ENCODE assay signal across 13 cellular contexts in the genomic region with DNA sequence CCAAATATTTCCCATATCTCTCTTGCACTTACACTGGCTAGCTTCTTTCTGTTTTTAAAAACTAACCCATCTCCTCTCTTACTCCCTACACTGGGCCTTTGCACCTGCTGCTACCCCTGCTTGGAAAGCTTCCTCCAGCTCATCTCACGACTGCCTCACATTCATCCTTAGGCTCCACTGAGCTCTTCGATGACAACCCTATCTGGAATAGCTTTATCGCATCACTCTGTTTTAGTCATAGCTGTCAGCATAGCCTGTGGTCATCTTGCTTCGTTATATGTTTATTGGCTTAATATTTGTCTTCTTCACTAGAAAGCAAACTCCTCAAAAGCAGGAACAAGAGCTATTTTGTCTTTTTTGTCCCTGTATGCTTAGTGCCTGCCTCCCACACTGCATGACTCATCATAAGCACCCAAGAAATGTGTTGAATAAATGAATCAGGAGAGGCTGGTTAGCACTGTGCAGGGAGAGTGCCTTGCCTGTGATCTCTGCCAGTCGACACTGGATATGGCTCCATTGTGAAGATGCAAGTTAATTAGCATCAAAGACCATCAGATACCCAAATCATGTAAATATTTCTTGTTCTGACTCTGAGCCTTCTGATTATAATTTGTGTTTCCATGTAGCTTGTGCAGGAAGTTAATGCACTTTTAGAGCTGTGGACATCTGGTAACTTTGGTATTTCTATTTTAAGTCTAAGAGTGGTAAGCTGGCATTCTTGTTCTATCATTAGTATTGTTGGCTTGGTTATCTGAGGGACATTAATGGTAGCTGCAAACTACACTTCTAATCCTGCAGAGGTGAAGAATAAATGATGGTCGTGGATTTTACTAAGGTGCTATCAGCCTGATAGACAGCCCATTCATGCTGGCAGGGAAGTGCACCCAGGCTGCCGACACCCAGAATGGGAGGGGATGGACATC. TPM values are rescaled to one million over a fixed set of nuclear protein-coding genes. Genes with fewer than 3 reads are reported as not detected.
DNase-seq lines count a peak whose midpoint lies in the region; ATAC-seq and TF ChIP-seq lines count a peak whose summit lies in the region.
"Had no signal": no experiment of that assay in that cellular context is flagged by ENCODE, and none has a peak within 500 bp of the region (broad histone marks: within the 10 kb centered on the region; RNA-seq: fewer than 3 reads in every experiment).

No MANE protein-coding gene starts in this region.

- no peaks in the 10 kb centered on the region for H3K36me3 ChIP-seq in osteoblast (ENCODE audit: insufficient read depth, low read length)
- H3K36me3 ChIP-seq: BLaER1 treated with 17β-estradiol and CSF1 and Interleukin-3, amounts not matched to agents 10 nM and 100 nM had no signal

- peak; percentile 7 for DNase-seq in stimulated activated CD4-positive, alpha-beta T cell treated with anti-CD3 and anti-CD28 coated beads, Interleukin-15, amount 100 ng/mL, for 24 hours
- DNase-seq in stimulated activated CD4-positive, alpha-beta T cell treated with anti-CD3 and anti-CD28 coated beads, Interleukin-12 subunit alpha, Interleukin-12 subunit beta, amount 100 ng/mL, for 4 hours: no peak
- DNase-seq in RKO (ENCODE audit: low spot score) (peak; percentile 51), foreskin fibroblast (peak; percentile 7 to 42), osteoblast (ENCODE audit: insufficient read length, low spot score, missing footprints) (no peak), NCI-H146 treated with DMSO at 0.1 percent for 48 hours (lab: John Stamatoyannopoulos, UW; ENCODE audit: unreplicated experiment) (no peak), NCI-H2171 (lab: John Stamatoyannopoulos, UW) (no peak)
- DNase-seq: activated CD4-positive, alpha-beta T cell treated with anti-CD3 and anti-CD28 coated beads, Interleukin-2, amount 10 ng/mL, durations not matched to agents 7 days and 5 days; dermis blood vessel endothelial cell; NCI-H187 had no signal

- ATAC-seq in HG02623 (IDR thresholded peaks at IDR 0.05; ENCODE audit: unreplicated experiment): no peak

- no peaks in the 10 kb centered on the region for H3K79me2 ChIP-seq in osteoblast (ENCODE audit: insufficient read depth, low read length)

- H3K4me1 ChIP-seq in osteoblast (ENCODE audit: insufficient read depth, low read length): no peaks in the 10 kb centered on the region

- TF ChIP-seq CTCF in foreskin fibroblast (IDR thresholded peaks at IDR 0.05; ENCODE audit: low read depth, low read length): no peak
- no peak for TF ChIP-seq CTCF in osteoblast (IDR thresholded peaks at IDR 0.05; ENCODE audit: extremely low read depth, low read depth, low read length)

- H4K20me1 ChIP-seq in osteoblast (ENCODE audit: insufficient read depth, low read length): no peaks in the 10 kb centered on the region
- H4K20me1 ChIP-seq: BLaER1 treated with 17β-estradiol and CSF1 and Interleukin-3, amounts not matched to agents 10 nM and 100 nM had no signal

- H3K9me3 ChIP-seq in osteoblast (ENCODE audit: low read depth, low read length): no peaks in the 10 kb centered on the region
- H3K9me3 ChIP-seq: BLaER1 treated with 17β-estradiol and CSF1 and Interleukin-3, amounts not matched to agents 10 nM and 100 nM had no signal

- no peak overlapping the region for H3K27ac ChIP-seq in osteoblast (ENCODE audit: low read depth, low read length)
- H3K27ac ChIP-seq: BLaER1 treated with 17β-estradiol and CSF1 and Interleukin-3, amounts not matched to agents 10 nM and 100 nM had no signal

- H3K4me3 ChIP-seq in foreskin fibroblast (ENCODE audit: low read depth in 1 of 2, low read length in 2 of 2) (no peak overlapping the region), osteoblast (ENCODE audit: insufficient read depth, low read length) (no peak overlapping the region)
- H3K4me3 ChIP-seq: BLaER1 treated with 17β-estradiol and CSF1 and Interleukin-3, amounts not matched to agents 10 nM and 100 nM had no signal

- no peak overlapping the region for H2AFZ ChIP-seq in osteoblast (ENCODE audit: low read length)

- peaks cover 3% of the 10 kb centered on the region for H3K27me3 ChIP-seq in osteoblast (ENCODE audit: insufficient read depth, low read length)
- H3K27me3 ChIP-seq: BLaER1 treated with 17β-estradiol and CSF1 and Interleukin-3, amounts not matched to agents 10 nM and 100 nM had no signal

- no peak overlapping the region for H3K4me2 ChIP-seq in osteoblast (ENCODE audit: insufficient read depth, low read length)

RNA-seq across cellular contexts. Expression of a gene that starts 10.3 kb away (rescaled TPM):
- total RNA-seq in osteoblast: not detected in 2 replicates
- total RNA-seq: activated CD4-positive, alpha-beta T cell treated with anti-CD3 and anti-CD28 coated beads, Interleukin-2, amount 10 ng/mL, durations not matched to agents 7 days and 5 days; dermis blood vessel endothelial cell; neural crest cell had no signal

RNA-seq across cellular contexts. Expression of a gene that starts 36.6 kb away (rescaled TPM):
- total RNA-seq in osteoblast: 0.88 and 2.2 TPM in 2 replicates
- total RNA-seq: dermis blood vessel endothelial cell had no signal

RNA-seq across cellular contexts. Expression of a gene that starts 36.9 kb away (rescaled TPM):
- total RNA-seq in osteoblast: 35.8 and 39.2 TPM in 2 replicates

Comparison
In these comparisons a context has a peak if more than half of its experiments do, and no peak if none do; other contexts are left out.
1. DNase-seq: peak in stimulated activated CD4-positive, alpha-beta T cell treated with anti-CD3 and anti-CD28 coated beads, Interleukin-15, amount 100 ng/mL, for 24 hours (single experiment), RKO (single experiment) and foreskin fibroblast (2 of 2); none in stimulated activated CD4-positive, alpha-beta T cell treated with anti-CD3 and anti-CD28 coated beads, Interleukin-12 subunit alpha, Interleukin-12 subunit beta, amount 100 ng/mL, for 4 hours (single experiment), osteoblast (single experiment), NCI-H146 treated with DMSO at 0.1 percent for 48 hours (single experiment) and NCI-H2171 (single experiment).